ENCODE assay signal across 8 cellular contexts in the genomic region with DNA sequence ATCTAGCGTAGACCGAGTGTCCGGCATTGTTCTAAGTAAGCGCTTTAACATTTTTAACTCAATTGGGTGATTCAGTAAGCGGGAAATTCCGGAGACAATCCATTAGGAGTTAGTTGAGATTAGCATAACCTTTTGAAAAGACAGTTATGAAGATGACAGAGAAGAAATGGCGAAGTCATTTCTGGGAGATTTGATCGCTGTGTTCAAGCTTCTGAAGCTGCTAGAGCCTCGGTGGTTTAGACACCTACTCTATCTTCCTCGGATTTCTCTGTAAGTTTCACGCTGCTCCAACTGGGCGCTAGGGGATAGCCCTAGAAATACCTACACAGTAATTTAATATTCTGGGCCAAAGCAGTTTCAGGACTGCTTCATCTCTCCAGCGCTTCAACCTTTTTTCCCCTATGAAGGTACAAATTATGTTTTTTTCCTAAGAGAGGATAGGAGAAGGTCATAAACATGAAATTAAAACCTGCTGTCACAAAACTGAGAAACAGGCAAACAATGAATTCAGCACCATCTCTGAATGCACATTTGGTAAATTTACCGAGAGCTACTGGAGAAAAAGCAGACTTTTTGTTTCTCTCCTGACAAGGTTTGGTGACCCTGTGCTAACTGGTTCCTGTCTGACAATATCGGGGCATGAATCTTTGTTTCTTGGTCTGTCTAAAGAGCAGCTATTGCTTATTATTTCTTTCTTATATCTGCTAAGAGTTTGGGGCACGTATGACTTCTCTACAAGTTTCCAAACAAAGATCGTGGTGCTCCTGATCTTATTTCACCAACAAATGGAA. TPM values are rescaled to one million over a fixed set of nuclear protein-coding genes. Genes with fewer than 3 reads are reported as not detected.
DNase-seq lines count a peak whose midpoint lies in the region; ATAC-seq, FAIRE-seq and TF ChIP-seq lines count a peak whose summit lies in the region.

No MANE protein-coding gene starts in this region.

- H3K9ac ChIP-seq in astrocyte (ENCODE audit: low read length) (peak overlapping the region; percentile 73), skeletal muscle tissue (ENCODE audit: low read depth in 1 of 3, low read length in 3 of 3) (peak overlapping the region; percentile 34 to 48 (median 41))

- CTCF ChIA-PET in AG04450 (lab: Charles Lee), result interaction anchor here (0.7 to 1.5 kb wide), 3 partner anchors 44 to 119 kb away, joined by 3 read pairs; no protein-coding TSS in a partner anchor

- no peak overlapping the region for H3K27ac ChIP-seq in AG04450 (ENCODE audit: low read depth, low read length)
- H3K27ac ChIP-seq in astrocyte (ENCODE audit: low read depth, low read length), result peak overlapping the region; percentile 48
- peak overlapping the region; percentile 63 for H3K27ac ChIP-seq in skeletal muscle tissue (ENCODE audit: low read depth, low read length)

- H3K4me1 ChIP-seq in astrocyte (ENCODE audit: insufficient read depth, low read length) (peaks cover 15% of the 10 kb centered on the region), skeletal muscle tissue (ENCODE audit: control insufficient read depth in 3 of 3, insufficient read depth in 3 of 3, low read length in 3 of 3) (peaks cover 4 to 21% (median 12%) of the 10 kb centered on the region in 3 donors)

- H3K9me3 ChIP-seq in AG04450 (ENCODE audit: control insufficient read depth, insufficient read depth, low read length), result no peaks in the 10 kb centered on the region; the same call in 1 of the 2 replicates
- no peaks in the 10 kb centered on the region for H3K9me3 ChIP-seq in astrocyte (ENCODE audit: insufficient read depth, low read depth, low read length)
- no peaks in the 10 kb centered on the region for H3K9me3 ChIP-seq in skeletal muscle tissue (ENCODE audit: control insufficient read depth in 3 of 3, low read length in 3 of 3)

- no peaks in the 10 kb centered on the region for H3K79me2 ChIP-seq in astrocyte (ENCODE audit: insufficient read depth, low read length)

- POLR2A ChIA-PET in AG04450 (lab: Yijun Ruan, JAX), result no interaction called here

- no peak for FAIRE-seq in astrocyte (lab: Jason Lieb, UNC)

- H3K27me3 Mint-ChIP-seq in astrocyte (ENCODE audit: low read depth, unreplicated experiment), result peaks cover 1% of the 10 kb centered on the region

- H3K36me3 Mint-ChIP-seq in astrocyte (ENCODE audit: low read depth, unreplicated experiment), result no peaks in the 10 kb centered on the region

- H4K20me1 ChIP-seq in astrocyte (ENCODE audit: insufficient read depth, low read length), result no peaks in the 10 kb centered on the region

- TF ChIP-seq CTCF in AG04450 (IDR thresholded peaks at IDR 0.05; ENCODE audit: low read depth, low read length) (peak; percentile 36), astrocyte (IDR thresholded peaks at IDR 0.05; ENCODE audit: insufficient read depth, low read depth, low read length) (peak; percentile 13)

- H3K27ac Mint-ChIP-seq in astrocyte (ENCODE audit: unreplicated experiment), result peak overlapping the region; percentile 82

- no peaks in the 10 kb centered on the region for H3K36me3 ChIP-seq in astrocyte (ENCODE audit: insufficient read depth, low read length)
- no peaks in the 10 kb centered on the region for H3K36me3 ChIP-seq in skeletal muscle tissue (ENCODE audit: control insufficient read depth in 3 of 3, insufficient read depth in 3 of 3, low read length in 3 of 3)

- peak overlapping the region; percentile 95 for H3K4me2 ChIP-seq in astrocyte (ENCODE audit: low read length)

- DNase-seq in AG04450 (ENCODE audit: low read depth, low spot score), result no peak
- DNase-seq in NOMO-1 (lab: John Stamatoyannopoulos, UW; ENCODE audit: unreplicated experiment in 2 of 2), result peak; percentile 25 to 75
- DNase-seq in astrocyte (ENCODE audit: low read depth), result peak; percentile 53
- no peak for DNase-seq in activated CD8-positive, alpha-beta memory T cell treated with anti-CD3 and anti-CD28 coated beads, Interleukin-2, amount 50 U/mL, for 4 hours
- DNase-seq in NCI-H1436 treated with DMSO at 0.1 percent for 48 hours (lab: John Stamatoyannopoulos, UW), result no peak

- H3K4me3 Mint-ChIP-seq in astrocyte (ENCODE audit: unreplicated experiment), result peak overlapping the region; percentile 94

- H3K27me3 ChIP-seq in AG04450 (ENCODE audit: control insufficient read depth, insufficient read depth, low read length) (no peaks in the 10 kb centered on the region), astrocyte (ENCODE audit: insufficient read depth, low read length) (no peaks in the 10 kb centered on the region), skeletal muscle tissue (ENCODE audit: control insufficient read depth in 3 of 3, insufficient read depth in 3 of 3, low read length in 3 of 3) (peaks cover 0 to 2% (median under 1%) of the 10 kb centered on the region in 3 donors)

- H3K4me1 Mint-ChIP-seq in astrocyte (ENCODE audit: low read depth, unreplicated experiment), result peaks cover 12% of the 10 kb centered on the region

- peaks cover 8% of the 10 kb centered on the region for H3K9me3 Mint-ChIP-seq in astrocyte (ENCODE audit: unreplicated experiment)

- peak overlapping the region; percentile 59 for H2AFZ ChIP-seq in astrocyte (ENCODE audit: low read depth, low read length)

- peak overlapping the region; percentile 67 for H3K4me3 ChIP-seq in AG04450 (ENCODE audit: low read depth, low read length)
- H3K4me3 ChIP-seq in astrocyte (ENCODE audit: insufficient read depth, low read depth, low read length), result peak overlapping the region; percentile 99
- H3K4me3 ChIP-seq in iPS-11a (ENCODE audit: low read depth, low read length), result peak overlapping the region; percentile 73
- peak overlapping the region; percentile 64 to 87 (median 82) for H3K4me3 ChIP-seq in skeletal muscle tissue (ENCODE audit: low read length in 3 of 3)

- ATAC-seq in GM18868 (IDR thresholded peaks at IDR 0.05; ENCODE audit: unreplicated experiment), result peak; percentile 31

RNA-seq across cellular contexts. Expression of gene ZNF311, which starts 22.4 kb away (rescaled TPM):
- 0.63 and 0.77 TPM in 2 replicates for polyA plus RNA-seq in AG04450 (2011; rRNA removed)
- 0.56 and 0.78 TPM in 2 replicates for polyA minus RNA-seq in AG04450 (2011; rRNA and poly(A)+ RNA removed)
- total RNA-seq in astrocyte (1.2 and 1.7 TPM in 2 replicates), skeletal muscle tissue (1.6 TPM)

RNA-seq across cellular contexts. Expression of gene TRIM27, which starts 58.9 kb away (rescaled TPM):
- 62.0 and 73.8 TPM in 2 replicates for polyA plus RNA-seq in AG04450 (2011; rRNA removed)
- 89.7 and 93.0 TPM in 2 replicates for polyA minus RNA-seq in AG04450 (2011; rRNA and poly(A)+ RNA removed)
- total RNA-seq in astrocyte, result 50.8 and 54.5 TPM in 2 replicates
- 62.1 TPM for total RNA-seq in skeletal muscle tissue

Comparison
In these comparisons a context has a peak if more than half of its experiments do, and no peak if none do; other contexts are left out.
1. DNase-seq: peak in NOMO-1 (2 of 2) and astrocyte (single experiment); none in AG04450 (single experiment), activated CD8-positive, alpha-beta memory T cell treated with anti-CD3 and anti-CD28 coated beads, Interleukin-2, amount 50 U/mL, for 4 hours (single experiment) and NCI-H1436 treated with DMSO at 0.1 percent for 48 hours (single experiment).
2. Peak in every context shown above with its lines, with median percentiles within 50 percentile points of each other: H3K4me3 ChIP-seq.